Comparison of ENCODE assay signal across 24 cellular contexts in the genomic region with DNA sequence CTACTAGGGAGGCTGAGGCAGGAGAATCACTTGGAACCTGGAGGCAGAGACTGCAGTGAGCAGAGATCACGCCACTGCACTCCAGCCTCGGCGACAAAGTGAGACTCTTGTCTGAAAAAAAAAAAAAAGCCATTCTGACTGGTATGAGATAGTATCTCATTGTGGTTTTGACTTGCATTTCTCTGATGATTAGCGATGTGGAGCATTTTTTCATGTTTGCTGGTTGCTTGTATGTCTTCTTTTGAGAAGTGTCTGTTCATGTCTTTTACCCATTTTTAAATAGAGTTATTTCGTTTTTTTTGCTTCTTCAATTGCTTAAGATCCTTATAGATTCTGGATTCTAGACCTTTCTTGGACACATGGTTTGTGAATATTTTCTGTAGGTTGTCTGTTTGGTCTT.
A peak's percentile ranks its signal among the peaks of the same experiment; 100 is the strongest.
DNase-seq lines count a peak whose midpoint lies in the region; ATAC-seq, FAIRE-seq and TF ChIP-seq lines count a peak whose summit lies in the region.
"Had no signal": no experiment of that assay in that cellular context is flagged by ENCODE, and none has a peak within 500 bp of the region (broad histone marks: within the 10 kb centered on the region; RNA-seq: fewer than 3 reads in every experiment).

No MANE protein-coding gene starts in this region.

- BruUV-seq in mammary epithelial cell (replicated peaks; lab: Mats Ljungman, UMichigan) (no TSS peak), MCF 10A (replicated peaks; lab: Mats Ljungman, UMichigan) (no TSS peak), K562 (replicated peaks; lab: Mats Ljungman, UMichigan) (no TSS peak)

- no peak overlapping the region for H2BK120ac ChIP-seq in trophoblast cell (ENCODE audit: insufficient read depth, low read length, poor library complexity)

- H3K79me1 ChIP-seq in trophoblast cell (ENCODE audit: low read length): no peaks in the 10 kb centered on the region

- dilution Hi-C loops in mammary epithelial cell (cut with HindIII; ENCODE audit: low sequenced_read_pairs): no loop called here

- H2BK5ac ChIP-seq in trophoblast cell (ENCODE audit: low read depth, low read length, poor library complexity): no peak overlapping the region

- H2AFZ ChIP-seq in mammary epithelial cell (ENCODE audit: low read depth, low read length) (no peak overlapping the region), K562 (ENCODE audit: low read depth, low read length) (no peak overlapping the region), trophoblast cell (ENCODE audit: insufficient read depth, low read length, poor library complexity) (no peak overlapping the region)

- no peak for ATAC-seq in K562
- no peak for ATAC-seq in right lobe of liver
- ATAC-seq in HG03432 (IDR thresholded peaks at IDR 0.05; ENCODE audit: unreplicated experiment): no peak
- no peak for ATAC-seq in aorta (ENCODE audit: low FRiP score)
- ATAC-seq: A549, HCT116 had no signal

- H3K36me3 ChIP-seq in mammary epithelial cell (ENCODE audit: insufficient read depth, low read length) (peaks cover 2% of the 10 kb centered on the region), K562 (ENCODE audit: control insufficient read depth, insufficient read depth, low read length) (no peaks in the 10 kb centered on the region), trophoblast cell (ENCODE audit: control insufficient read depth in 1 of 2, insufficient read depth in 2 of 2, low read length in 2 of 2) (no peaks in the 10 kb centered on the region), right lobe of liver (no peaks in the 10 kb centered on the region), aorta (ENCODE audit: control insufficient read depth in 1 of 2, insufficient read depth in 2 of 2, low read length in 1 of 2) (no peaks in the 10 kb centered on the region)

- H3K79me2 ChIP-seq in mammary epithelial cell (ENCODE audit: insufficient read depth, low read length) (no peaks in the 10 kb centered on the region), K562 (ENCODE audit: control insufficient read depth, insufficient read depth, low read length) (no peaks in the 10 kb centered on the region), trophoblast cell (ENCODE audit: control insufficient read depth, insufficient read depth, low read length, poor library complexity) (no peaks in the 10 kb centered on the region)

- no peaks in the 10 kb centered on the region for H4K20me1 ChIP-seq in mammary epithelial cell (ENCODE audit: insufficient read depth, low read length)
- H4K20me1 ChIP-seq in K562 (replicated peaks; ENCODE audit: control insufficient read depth, insufficient read depth, low read length): no peaks in the 10 kb centered on the region

- no peak overlapping the region for H3K4me2 ChIP-seq in mammary epithelial cell (ENCODE audit: insufficient read depth, low read depth, low read length)
- H3K4me2 ChIP-seq in K562 (ENCODE audit: insufficient read depth, low read length): no peak overlapping the region
- H3K4me2 ChIP-seq in trophoblast cell (ENCODE audit: low read length): no peak overlapping the region
- H3K4me2 ChIP-seq: A549 had no signal

- peaks cover 30% of the 10 kb centered on the region for H3K36me3 Mint-ChIP-seq in MCF 10A (ENCODE audit: insufficient read depth, unreplicated experiment)

- no peak overlapping the region for H2BK12ac ChIP-seq in trophoblast cell (ENCODE audit: low read length)

- no peaks in the 10 kb centered on the region for H3K27me3 ChIP-seq in mammary epithelial cell (ENCODE audit: insufficient read depth, low read length)
- no peaks in the 10 kb centered on the region for H3K27me3 ChIP-seq in K562 (ENCODE audit: control insufficient read depth in 2 of 2, insufficient read depth in 2 of 2, low read length in 2 of 2)
- H3K27me3 ChIP-seq in trophoblast cell (ENCODE audit: insufficient read depth, low read length): no peaks in the 10 kb centered on the region
- no peaks in the 10 kb centered on the region for H3K27me3 ChIP-seq in right lobe of liver
- no peaks in the 10 kb centered on the region for H3K27me3 ChIP-seq in aorta (ENCODE audit: control insufficient read depth in 1 of 2, insufficient read depth in 2 of 2, low read length in 1 of 2)

- H4K91ac ChIP-seq in trophoblast cell (ENCODE audit: low read depth, low read length): no peak overlapping the region

- H3K18ac ChIP-seq in trophoblast cell (ENCODE audit: low read length): no peak overlapping the region

- no peak for FAIRE-seq in K562 (lab: Jason Lieb, UNC)
- FAIRE-seq: A549, G401.6, GM12892, GM18507 had no signal

- H3K27me3 Mint-ChIP-seq in MCF 10A (ENCODE audit: insufficient read depth, unreplicated experiment): no peaks in the 10 kb centered on the region
- H3K27me3 Mint-ChIP-seq: CD4-positive, alpha-beta T cell had no signal

- intact Hi-C loops in mammary epithelial cell (cut with micrococcal nuclease) (no loop called here), MCF 10A (cut with micrococcal nuclease) (no loop called here), K562 (cut with micrococcal nuclease) (no loop called here), right lobe of liver (cut with DNase I) (no loop called here), aorta (cut with DNase I) (no loop called here)

- CTCF ChIA-PET in mammary epithelial cell (lab: Charles Lee; ENCODE audit: low non-redundant PET): no interaction called here
- CTCF ChIA-PET in MCF 10A (lab: Yijun Ruan, JAX): interaction anchor here (0.6 kb wide), 1 partner anchor 7 kb away, joined by 3 read pairs; no protein-coding TSS in a partner anchor
- CTCF ChIA-PET in K562 (lab: Yijun Ruan, JAX; ENCODE audit: low intra/inter-chr PET ratio): no interaction called here

- H3K4me3 Mint-ChIP-seq in MCF 10A (ENCODE audit: unreplicated experiment): no peak overlapping the region
- H3K4me3 Mint-ChIP-seq: CD4-positive, alpha-beta T cell had no signal

- no peak overlapping the region for H3K23ac ChIP-seq in trophoblast cell (ENCODE audit: low read length)

- H4K12ac ChIP-seq in trophoblast cell (ENCODE audit: low read depth, low read length): no peak overlapping the region

- POLR2A ChIA-PET in MCF 10A (lab: Yijun Ruan, JAX) (no interaction called here), K562 (lab: Yijun Ruan, JAX) (no interaction called here)

- TF ChIP-seq POLR2A in K562 (conservative IDR thresholded peaks at IDR 0.05): no peak
- no peak for TF ChIP-seq POLR2A in right lobe of liver (IDR thresholded peaks at IDR 0.05)

- H3K4me1 ChIP-seq in mammary epithelial cell (ENCODE audit: insufficient read depth, low read length): no peaks in the 10 kb centered on the region
- H3K4me1 ChIP-seq in K562 (replicated peaks in 1 of 2; ENCODE audit: control insufficient read depth in 2 of 2, insufficient read depth in 2 of 2, low read length in 2 of 2): no peaks in the 10 kb centered on the region
- no peaks in the 10 kb centered on the region for H3K4me1 ChIP-seq in trophoblast cell (ENCODE audit: control insufficient read depth in 1 of 2, insufficient read depth in 2 of 2, low read length in 2 of 2)
- H3K4me1 ChIP-seq in right lobe of liver: peaks cover 0 to 9% (median 0%) of the 10 kb centered on the region in 4 donors
- H3K4me1 ChIP-seq in aorta (ENCODE audit: control insufficient read depth in 1 of 2, insufficient read depth in 2 of 2, low read length in 2 of 2): no peaks in the 10 kb centered on the region
- H3K4me1 ChIP-seq: A549 had no signal

- no peak for TF ChIP-seq EP300 in K562 (IDR thresholded peaks at IDR 0.05; ENCODE audit: low read length)

- no peaks in the 10 kb centered on the region for H3K9me3 Mint-ChIP-seq in MCF 10A (ENCODE audit: unreplicated experiment)
- H3K9me3 Mint-ChIP-seq: CD4-positive, alpha-beta T cell had no signal

- no peak for TF ChIP-seq RAD21 in K562 (CRISPR knock-in tag; conservative IDR thresholded peaks at IDR 0.05 in 1 of 2, IDR thresholded peaks at IDR 0.05 in 1 of 2)

- H3K9ac ChIP-seq in mammary epithelial cell (ENCODE audit: insufficient read depth, low read length) (no peak overlapping the region), K562 (ENCODE audit: insufficient read depth in 1 of 2, low read depth in 2 of 2, low read length in 2 of 2) (no peak overlapping the region), trophoblast cell (ENCODE audit: low read length) (no peak overlapping the region)

- no peak overlapping the region for H3K27ac Mint-ChIP-seq in MCF 10A (ENCODE audit: low read depth, unreplicated experiment)
- H3K27ac Mint-ChIP-seq: CD4-positive, alpha-beta T cell had no signal

- H4K8ac ChIP-seq in trophoblast cell (ENCODE audit: low read depth, low read length): no peak overlapping the region

- H3K4me1 Mint-ChIP-seq in MCF 10A (ENCODE audit: insufficient read depth, unreplicated experiment): no peaks in the 10 kb centered on the region

- TF ChIP-seq CTCF in mammary epithelial cell (conservative IDR thresholded peaks at IDR 0.05 in 1 of 2, IDR thresholded peaks at IDR 0.05 in 1 of 2; ENCODE audit: extremely low read depth in 1 of 2, insufficient read depth in 1 of 2, low read depth in 1 of 2, low read length in 2 of 2) (no peak), MCF 10A (IDR thresholded peaks at IDR 0.05; ENCODE audit: unreplicated experiment) (no peak), K562 (IDR thresholded peaks at IDR 0.05 in 2 of 3, conservative IDR thresholded peaks at IDR 0.05 in 1 of 3; ENCODE audit: insufficient read depth in 2 of 3, low read depth in 1 of 3, low read length in 3 of 3) (no peak), right lobe of liver (IDR thresholded peaks at IDR 0.05) (no peak)

- no peak overlapping the region for H3K4me3 ChIP-seq in mammary epithelial cell (replicated peaks in 1 of 3; ENCODE audit: insufficient read depth in 1 of 3, low read depth in 2 of 3, low read length in 3 of 3)
- no peak overlapping the region for H3K4me3 ChIP-seq in K562
- H3K4me3 ChIP-seq in trophoblast cell (ENCODE audit: low read depth, low read length): no peak overlapping the region
- H3K4me3 ChIP-seq in right lobe of liver: no peak overlapping the region
- no peak overlapping the region for H3K4me3 ChIP-seq in aorta (ENCODE audit: low read length in 2 of 2)
- H3K4me3 ChIP-seq: A549 had no signal

- WGBS in mammary epithelial cell (ENCODE audit: low coverage, missing lambda C conversion rate): 93% methylated on average over 5 of the region's 5 CpGs
- 38% methylated on average over 5 of the region's 5 CpGs for WGBS in K562 (ENCODE audit: insufficient coverage, low coverage, missing lambda C conversion rate)
- no CpG with 5 or more reads among the region's 5 CpGs for WGBS in trophoblast cell (ENCODE audit: extremely low coverage, insufficient coverage, insufficient read length)
- WGBS in right lobe of liver (ENCODE audit: insufficient coverage, low coverage, low lambda C conversion rate, missing lambda C conversion rate): 94% methylated on average over 5 of the region's 5 CpGs
- WGBS in aorta, 2 donors: 96 to 97% methylated on average over 5 of the region's 5 CpGs

- H3K9me3 ChIP-seq in mammary epithelial cell (replicated peaks; ENCODE audit: insufficient read depth, low read length): no peaks in the 10 kb centered on the region
- H3K9me3 ChIP-seq in K562 (replicated peaks; ENCODE audit: control insufficient read depth, insufficient read depth, low read depth, low read length): no peaks in the 10 kb centered on the region
- H3K9me3 ChIP-seq in trophoblast cell (ENCODE audit: insufficient read depth, low read depth, low read length): no peaks in the 10 kb centered on the region
- no peaks in the 10 kb centered on the region for H3K9me3 ChIP-seq in right lobe of liver
- no peaks in the 10 kb centered on the region for H3K9me3 ChIP-seq in aorta (ENCODE audit: control insufficient read depth, low read length)
- H3K9me3 ChIP-seq: A549 had no signal

- DNase-seq in mammary epithelial cell: peak; percentile 11
- no peak for DNase-seq in MCF 10A (ENCODE audit: unreplicated experiment)
- DNase-seq in RPMI7951 (ENCODE audit: low read depth): peak; percentile 22
- DNase-seq in K562 (ENCODE audit: extremely low read depth in 1 of 4, low spot score in 3 of 4): no peak
- peak; percentile 14 to 77 for DNase-seq in trophoblast cell
- no peak for DNase-seq in right lobe of liver
- no peak for DNase-seq in aorta
- DNase-seq: AML-193; CD4-positive, alpha-beta T cell; DMS153; DMS79; EL; GOT3; H7; KBM-7 had no signal

- H2AK5ac ChIP-seq in trophoblast cell (ENCODE audit: low read length): no peak overlapping the region

- H3K4ac ChIP-seq in trophoblast cell (ENCODE audit: low read depth, low read length): no peak overlapping the region

- H3K14ac ChIP-seq in trophoblast cell (ENCODE audit: low read length): no peak overlapping the region

- in situ Hi-C loops in mammary epithelial cell (cut with MboI; ENCODE audit: low sequenced_read_pairs in 2 of 2): no loop called here
- in situ Hi-C loops in K562 (cut with MboI): no loop called here

- H3K9me1 ChIP-seq in K562 (ENCODE audit: control insufficient read depth, insufficient read depth, low read length): no peaks in the 10 kb centered on the region

- H3K27ac ChIP-seq in mammary epithelial cell (ENCODE audit: insufficient read depth, low read depth, low read length): no peak overlapping the region
- H3K27ac ChIP-seq in K562 (ENCODE audit: extremely low read depth, low read depth, low read length): no peak overlapping the region
- H3K27ac ChIP-seq in trophoblast cell (ENCODE audit: low read depth, low read length): no peak overlapping the region
- no peak overlapping the region for H3K27ac ChIP-seq in right lobe of liver
- no peak overlapping the region for H3K27ac ChIP-seq in aorta (ENCODE audit: low read depth in 1 of 2, low read length in 2 of 2)
- H3K27ac ChIP-seq: 22Rv1, A549, C4-2B, HL-60 had no signal

Comparison
In these comparisons a context has a peak if more than half of its experiments do, and no peak if none do; other contexts are left out.
1. DNase-seq: peak in mammary epithelial cell (single experiment), RPMI7951 (single experiment) and trophoblast cell (2 of 2); none in MCF 10A (single experiment), K562 (0 of 4), right lobe of liver (0 of 3) and aorta (0 of 2).